Comparison of ENCODE assay signal across 15 cellular contexts in the genomic region with DNA sequence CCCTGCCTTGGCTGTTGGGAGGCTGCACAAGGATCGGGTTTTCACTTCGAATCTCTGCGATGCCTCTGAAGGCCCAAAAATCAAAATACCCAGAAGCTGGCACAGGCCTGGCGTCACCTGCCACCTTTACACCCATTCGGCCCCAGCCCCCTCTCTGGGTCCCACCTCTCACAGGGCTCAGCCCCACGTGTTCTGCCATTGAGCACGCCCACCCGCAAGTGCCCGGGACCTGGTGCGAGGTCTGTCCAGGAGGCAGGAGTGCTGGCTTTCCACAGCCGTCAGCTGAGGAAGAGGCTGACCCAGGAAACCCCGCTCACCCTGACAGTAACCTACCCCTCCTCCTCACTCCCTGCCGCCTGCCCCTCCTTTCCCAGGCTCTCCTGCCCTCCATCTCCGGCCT. TPM values are rescaled to one million over a fixed set of nuclear protein-coding genes. Genes with fewer than 3 reads are reported as not detected.
"Had no signal": no experiment of that assay in that cellular context is flagged by ENCODE, and none has a peak within 500 bp of the region (broad histone marks: within the 10 kb centered on the region; RNA-seq: fewer than 3 reads in every experiment).

No MANE protein-coding gene starts in this region.

- H3K27me3 Mint-ChIP-seq: type B pancreatic cell had no signal

- ATAC-seq: activated T-cell treated with anti-CD3 and anti-CD28 coated beads, Interleukin-2, amount 50 U/mL, for 4 hours; left ventricle myocardium superior; SK-N-SH treated with all-trans-retinoic acid at 6 μM for 48 hours had no signal

- DNase-seq: activated CD4-positive, alpha-beta T cell treated with anti-CD3 and anti-CD28 coated beads, Interleukin-2, amount 50 U/mL, for 1 hour; activated CD4-positive, CD25-positive, alpha-beta regulatory T cell; activated T-cell treated with anti-CD3 and anti-CD28 coated beads, Interleukin-2, amount 50 U/mL, for 4 hours; endodermal cell; erythroblast; kidney; left ventricle myocardium superior; mesendoderm; ovary had no signal

- H3K27ac Mint-ChIP-seq: T-helper 1 cell treated with Interleukin-12 subunit alpha and Interleukin-12 subunit beta and Interleukin-4 antibody, amounts not matched to agents 30 μg/mL and 1 μg/mL, for 36 hours; type B pancreatic cell had no signal

- H3K9me3 Mint-ChIP-seq: activated T-cell treated with anti-CD3 and anti-CD28 coated beads, Interleukin-2, amount 50 U/mL, for 4 hours; endodermal cell; neural crest cell; T-helper 1 cell treated with Interleukin-12 subunit alpha and Interleukin-12 subunit beta and Interleukin-4 antibody, amounts not matched to agents 30 μg/mL and 1 μg/mL, for 36 hours; type B pancreatic cell had no signal

- H3K4me3 Mint-ChIP-seq: activated T-cell treated with anti-CD3 and anti-CD28 coated beads, Interleukin-2, amount 50 U/mL, for 4 hours; endodermal cell; neural crest cell; T-helper 1 cell treated with Interleukin-12 subunit alpha and Interleukin-12 subunit beta and Interleukin-4 antibody, amounts not matched to agents 30 μg/mL and 1 μg/mL, for 36 hours; type B pancreatic cell had no signal

RNA-seq across cellular contexts. Expression of a gene that starts 53.8 kb away (rescaled TPM):
- total RNA-seq: activated T-cell treated with anti-CD3 and anti-CD28 coated beads, Interleukin-2, amount 50 U/mL, for 4 hours; endodermal cell; hepatocyte; kidney; left ventricle myocardium superior; neural crest cell; skeletal muscle tissue had no signal
